ENCODE assay signal across 8 cellular contexts in genomic region chr19:9857920-9858746, GRCh38. TPM values are rescaled to one million over a fixed set of nuclear protein-coding genes. Genes with fewer than 3 reads are reported as not detected.
A peak's percentile ranks its signal among the peaks of the same experiment; 100 is the strongest.
DNase-seq lines count a peak whose midpoint lies in the region; ATAC-seq and TF ChIP-seq lines count a peak whose summit lies in the region.

No MANE protein-coding gene starts in this region.

- peaks cover 3% of the 10 kb centered on the region for H3K9me3 Mint-ChIP-seq in activated CD4-positive, alpha-beta T cell treated with anti-CD3 and anti-CD28 coated beads, Interleukin-2, amount 10 ng/mL, durations not matched to agents 7 days and 5 days
- no peaks in the 10 kb centered on the region for H3K9me3 Mint-ChIP-seq in central memory CD8-positive, alpha-beta T cell
- H3K9me3 Mint-ChIP-seq in osteocyte (ENCODE audit: unreplicated experiment): no peaks in the 10 kb centered on the region

- CTCF ChIA-PET in activated CD4-positive, alpha-beta T cell treated with anti-CD3 and anti-CD28 coated beads, Interleukin-2, amount 10 ng/mL, durations not matched to agents 7 days and 5 days (lab: Charles Lee): interaction anchor here (0.6 to 2.1 kb wide), 7 partner anchors 9 to 283 kb away, joined by 3 to 6 read pairs (median 3); no protein-coding TSS in a partner anchor

- no peak for TF ChIP-seq CTCF in osteocyte (IDR thresholded peaks at IDR 0.05)

- H3K4me3 Mint-ChIP-seq in activated CD4-positive, alpha-beta T cell treated with anti-CD3 and anti-CD28 coated beads, Interleukin-2, amount 10 ng/mL, durations not matched to agents 7 days and 5 days: peak overlapping the region; percentile 83
- H3K4me3 Mint-ChIP-seq in T-helper 17 cell (peak overlapping the region; percentile 98), osteocyte (ENCODE audit: unreplicated experiment) (no peak overlapping the region)
- peak overlapping the region; percentile 81 for H3K4me3 Mint-ChIP-seq in central memory CD8-positive, alpha-beta T cell

- peak; percentile 36 for DNase-seq in activated CD4-positive, alpha-beta T cell treated with anti-CD3 and anti-CD28 coated beads, Interleukin-2, amount 10 ng/mL, durations not matched to agents 7 days and 5 days
- DNase-seq in activated CD4-positive, alpha-beta T cell treated with anti-CD3 and anti-CD28 coated beads, Interleukin-2, amount 50 U/mL, for 4 hours: no peak
- no peak for DNase-seq in T-helper 17 cell
- DNase-seq in central memory CD8-positive, alpha-beta T cell (ENCODE audit: low spot score in 2 of 2): no peak
- peak; percentile 30 for DNase-seq in stimulated activated naive CD4-positive, alpha-beta T cell treated with Interleukin-2 at 50 U/mL for 16 hours (lab: John Stamatoyannopoulos, UW)
- DNase-seq in NCI-H526 (lab: John Stamatoyannopoulos, UW): no peak
- DNase-seq in cerebellar cortex (ENCODE audit: low spot score): no peak
- no peak for DNase-seq in osteocyte (ENCODE audit: extremely low spot score, unreplicated experiment)

- H3K36me3 Mint-ChIP-seq in activated CD4-positive, alpha-beta T cell treated with anti-CD3 and anti-CD28 coated beads, Interleukin-2, amount 10 ng/mL, durations not matched to agents 7 days and 5 days (ENCODE audit: low read depth): peaks cover 25% of the 10 kb centered on the region
- H3K36me3 Mint-ChIP-seq in T-helper 17 cell (ENCODE audit: low read depth): peaks cover 5% of the 10 kb centered on the region
- H3K36me3 Mint-ChIP-seq in central memory CD8-positive, alpha-beta T cell (ENCODE audit: insufficient read depth): peaks cover 9% of the 10 kb centered on the region
- peaks cover 37% of the 10 kb centered on the region for H3K36me3 Mint-ChIP-seq in osteocyte (ENCODE audit: unreplicated experiment)

- POLR2A ChIA-PET in activated CD4-positive, alpha-beta T cell treated with anti-CD3 and anti-CD28 coated beads, Interleukin-2, amount 10 ng/mL, durations not matched to agents 7 days and 5 days (lab: Charles Lee): no interaction called here

- peak overlapping the region; percentile 98 for H3K27ac Mint-ChIP-seq in activated CD4-positive, alpha-beta T cell treated with anti-CD3 and anti-CD28 coated beads, Interleukin-2, amount 10 ng/mL, durations not matched to agents 7 days and 5 days
- peak overlapping the region; percentile 96 for H3K27ac Mint-ChIP-seq in T-helper 17 cell
- H3K27ac Mint-ChIP-seq in central memory CD8-positive, alpha-beta T cell (ENCODE audit: low read depth): peak overlapping the region; percentile 83
- no peak overlapping the region for H3K27ac Mint-ChIP-seq in osteocyte (ENCODE audit: unreplicated experiment)

- no peaks in the 10 kb centered on the region for H3K9me3 ChIP-seq in T-helper 17 cell (ENCODE audit: control insufficient read depth, low read length, poor library complexity, severe bottlenecking)

- H3K27me3 Mint-ChIP-seq in activated CD4-positive, alpha-beta T cell treated with anti-CD3 and anti-CD28 coated beads, Interleukin-2, amount 10 ng/mL, durations not matched to agents 7 days and 5 days: no peaks in the 10 kb centered on the region
- H3K27me3 Mint-ChIP-seq in T-helper 17 cell: no peaks in the 10 kb centered on the region
- H3K27me3 Mint-ChIP-seq in central memory CD8-positive, alpha-beta T cell: no peaks in the 10 kb centered on the region
- H3K27me3 Mint-ChIP-seq in osteocyte (ENCODE audit: unreplicated experiment): no peaks in the 10 kb centered on the region

- peak; percentile 89 for ATAC-seq in T-helper 17 cell
- peak; percentile 84 for ATAC-seq in central memory CD8-positive, alpha-beta T cell (replicated peaks; ENCODE audit: extremely low read depth, poor library complexity, severe bottlenecking)

- H3K4me1 Mint-ChIP-seq in activated CD4-positive, alpha-beta T cell treated with anti-CD3 and anti-CD28 coated beads, Interleukin-2, amount 10 ng/mL, durations not matched to agents 7 days and 5 days: peaks cover 73% of the 10 kb centered on the region
- peaks cover 54% of the 10 kb centered on the region for H3K4me1 Mint-ChIP-seq in T-helper 17 cell
- H3K4me1 Mint-ChIP-seq in central memory CD8-positive, alpha-beta T cell: peaks cover 67% of the 10 kb centered on the region
- H3K4me1 Mint-ChIP-seq in osteocyte (ENCODE audit: unreplicated experiment): peaks cover 4% of the 10 kb centered on the region

RNA-seq across cellular contexts. Expression of gene PIN1, which starts 23.0 kb away (rescaled TPM):
- total RNA-seq in activated CD4-positive, alpha-beta T cell treated with anti-CD3 and anti-CD28 coated beads, Interleukin-2, amount 10 ng/mL, durations not matched to agents 7 days and 5 days: 10 to 100 TPM; 87.1 to 92.5 TPM
- total RNA-seq in T-helper 17 cell (10 to 100 TPM; 42.3 to 55.2 TPM), osteocyte (67.4 and 70.3 TPM in 2 replicates)

RNA-seq across cellular contexts. Expression of gene UBL5, which starts 30.4 kb away (rescaled TPM):
- total RNA-seq in activated CD4-positive, alpha-beta T cell treated with anti-CD3 and anti-CD28 coated beads, Interleukin-2, amount 10 ng/mL, durations not matched to agents 7 days and 5 days: 100 to 1,000 TPM; 313 to 349 TPM
- 100 to 1,000 TPM; 202 to 207 TPM for total RNA-seq in T-helper 17 cell
- total RNA-seq in osteocyte: 258 and 260 TPM in 2 replicates

RNA-seq across cellular contexts. Expression of gene FBXL12, which starts 39.3 kb away (rescaled TPM):
- 10 to 100 TPM; 20.9 to 25.6 TPM for total RNA-seq in activated CD4-positive, alpha-beta T cell treated with anti-CD3 and anti-CD28 coated beads, Interleukin-2, amount 10 ng/mL, durations not matched to agents 7 days and 5 days
- 10 to 100 TPM; 33.5 to 34.4 TPM for total RNA-seq in T-helper 17 cell
- total RNA-seq in osteocyte: 28.1 and 29.0 TPM in 2 replicates

Comparison
In these comparisons a context has a peak if more than half of its experiments do, and no peak if none do; other contexts are left out.
1. DNase-seq: peak in activated CD4-positive, alpha-beta T cell treated with anti-CD3 and anti-CD28 coated beads, Interleukin-2, amount 10 ng/mL, durations not matched to agents 7 days and 5 days (single experiment) and stimulated activated naive CD4-positive, alpha-beta T cell treated with Interleukin-2 at 50 U/mL for 16 hours (single experiment); none in activated CD4-positive, alpha-beta T cell treated with anti-CD3 and anti-CD28 coated beads, Interleukin-2, amount 50 U/mL, for 4 hours (0 of 2), T-helper 17 cell (0 of 3), central memory CD8-positive, alpha-beta T cell (0 of 2), NCI-H526 (0 of 2), cerebellar cortex (single experiment) and osteocyte (single experiment).